17 cellular contexts compared by ENCODE assay signal in the genomic region with DNA sequence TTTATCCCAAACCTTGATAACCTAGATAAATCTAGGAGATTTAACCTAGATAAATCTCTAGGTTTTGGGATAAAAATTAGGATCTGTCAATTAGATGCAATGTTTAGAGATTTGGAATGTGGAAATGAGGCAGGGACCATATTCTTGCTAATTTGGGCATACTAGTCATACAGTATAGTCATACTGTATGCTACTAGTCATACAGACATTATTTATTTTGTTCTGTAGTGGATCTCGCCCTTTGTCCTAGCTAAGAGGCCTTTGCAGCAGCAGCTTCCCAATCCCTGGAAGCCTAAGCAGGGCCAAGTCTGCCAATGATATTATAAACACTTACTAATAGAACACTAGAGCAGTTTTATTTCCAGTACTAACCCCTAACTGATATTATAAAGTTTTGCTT.
DNase-seq lines count a peak whose midpoint lies in the region; ATAC-seq and TF ChIP-seq lines count a peak whose summit lies in the region.
"Had no signal": no experiment of that assay in that cellular context is flagged by ENCODE, and none has a peak within 500 bp of the region (broad histone marks: within the 10 kb centered on the region; RNA-seq: fewer than 3 reads in every experiment).

No MANE protein-coding gene starts in this region.

- CTCF ChIA-PET in AG04450 (lab: Charles Lee) = no interaction called here

- H3K27ac ChIP-seq in AG04450 (ENCODE audit: low read depth, low read length) (no peak overlapping the region), upper lobe of right lung (no peak overlapping the region)
- H3K27ac ChIP-seq: PC-9, SK-N-MC had no signal

- H3K4me1 ChIP-seq in upper lobe of right lung = no peaks in the 10 kb centered on the region

- H3K27me3 ChIP-seq in AG04450 (ENCODE audit: control insufficient read depth, insufficient read depth, low read length) (no peaks in the 10 kb centered on the region), upper lobe of right lung (no peaks in the 10 kb centered on the region)

- POLR2A ChIA-PET in AG04450 (lab: Yijun Ruan, JAX) = no interaction called here

- intact Hi-C loops in upper lobe of right lung (cut with DNase I) = no loop called here

- in situ Hi-C loops in astrocyte of the spinal cord (cut with HindIII; ENCODE audit: low sequenced_read_pairs) = no loop called here

- no peak for ATAC-seq in GM18909 (IDR thresholded peaks at IDR 0.05; ENCODE audit: poor library complexity, unreplicated experiment)
- ATAC-seq in upper lobe of right lung = no peak

- no peaks in the 10 kb centered on the region for H3K36me3 ChIP-seq in upper lobe of right lung

- TF ChIP-seq CTCF in AG04450 (IDR thresholded peaks at IDR 0.05; ENCODE audit: low read depth, low read length) (no peak), astrocyte of the spinal cord (IDR thresholded peaks at IDR 0.05; ENCODE audit: low read depth, low read length) (no peak), foreskin fibroblast (IDR thresholded peaks at IDR 0.05; ENCODE audit: low read depth, low read length) (no peak), upper lobe of right lung (IDR thresholded peaks at IDR 0.05) (no peak)

- H3K4me3 ChIP-seq in AG04450 (ENCODE audit: low read depth, low read length) (no peak overlapping the region), astrocyte of the spinal cord (ENCODE audit: low read depth, low read length) (no peak overlapping the region), foreskin fibroblast (ENCODE audit: low read depth in 1 of 2, low read length in 2 of 2) (no peak overlapping the region), upper lobe of right lung (no peak overlapping the region)
- H3K4me3 ChIP-seq: PC-9, SK-N-MC had no signal

- H3K9me3 ChIP-seq in AG04450 (ENCODE audit: control insufficient read depth, insufficient read depth, low read length) (peaks cover 12% of the 10 kb centered on the region), upper lobe of right lung (peaks cover 5% of the 10 kb centered on the region)

- peak; percentile 8 for DNase-seq in AG04450 (ENCODE audit: low read depth, low spot score)
- DNase-seq in HCEC 1CT = peak; percentile 77
- DNase-seq in astrocyte of the spinal cord (ENCODE audit: low read depth, low spot score) = peak; percentile 23
- peak; percentile 51 to 74 for DNase-seq in foreskin fibroblast
- no peak for DNase-seq in NCI-H1092 (lab: John Stamatoyannopoulos, UW)
- DNase-seq in NCI-H2029 (lab: John Stamatoyannopoulos, UW) = no peak
- DNase-seq in upper lobe of right lung = no peak
- DNase-seq: Calu3; CD4-positive, alpha-beta T cell; MV-4-11; NCI-H1436; NCI-H2081 treated with DMSO at 0.1 percent for 48 hours; NCI-H226; NCI-H526 treated with DMSO at 0.1 percent for 48 hours; PC-9 had no signal

Comparison
In these comparisons a context has a peak if more than half of its experiments do, and no peak if none do; other contexts are left out.
1. DNase-seq: peak in AG04450 (single experiment), HCEC 1CT (single experiment), astrocyte of the spinal cord (single experiment) and foreskin fibroblast (2 of 2); none in NCI-H1092 (single experiment), NCI-H2029 (single experiment) and upper lobe of right lung (single experiment).